14 cellular contexts compared by ENCODE assay signal in the genomic region with DNA sequence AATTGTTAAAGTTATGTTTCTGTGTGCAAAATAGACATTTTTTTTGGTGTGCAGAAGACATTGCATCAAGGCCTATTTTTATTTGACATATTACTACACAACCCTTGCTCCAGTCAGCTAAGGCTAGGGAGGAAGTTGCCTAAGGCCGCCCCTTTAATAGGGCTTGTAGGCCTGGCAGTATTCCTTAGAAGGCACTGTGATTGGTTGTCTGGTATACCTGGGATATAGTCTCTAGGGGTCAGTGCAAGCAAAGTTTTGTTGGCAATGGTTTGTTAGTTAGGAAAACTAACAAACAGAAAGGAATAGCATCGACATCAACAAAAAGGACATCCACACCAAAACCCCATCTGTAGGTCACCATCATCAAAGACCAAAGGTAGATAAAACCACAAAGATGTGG. TPM values are rescaled to one million over a fixed set of nuclear protein-coding genes. Genes with fewer than 3 reads are reported as not detected.
DNase-seq lines count a peak whose midpoint lies in the region; ATAC-seq and TF ChIP-seq lines count a peak whose summit lies in the region.
"Had no signal": no experiment of that assay in that cellular context is flagged by ENCODE, and none has a peak within 500 bp of the region (broad histone marks: within the 10 kb centered on the region; RNA-seq: fewer than 3 reads in every experiment).

No MANE protein-coding gene starts in this region.

- DNase-seq in AG08396 (ENCODE audit: low spot score) = peak; percentile 23
- DNase-seq in HFFc6 = peak; percentile 43
- peak; percentile 19 for DNase-seq in hepatic stellate cell (ENCODE audit: low spot score)
- DNase-seq in DMS153 (lab: John Stamatoyannopoulos, UW) = no peak
- DNase-seq in Right ventricle myocardium inferior (ENCODE audit: missing footprints) = no peak
- no peak for DNase-seq in GM13976 (ENCODE audit: low spot score)
- DNase-seq: activated effector memory CD4-positive, alpha-beta T cell treated with Interleukin-2 at 50 U/mL for 16 hours; CD4-positive, alpha-beta memory T cell; NCI-H1105 treated with DMSO at 0.1 percent for 48 hours; stimulated activated CD4-positive, alpha-beta T cell treated with anti-CD3 and anti-CD28 coated beads, Interleukin-4, amount 100 ng/mL, for 1 hour had no signal

- peak; percentile 47 for TF ChIP-seq CTCF in HFFc6 (IDR thresholded peaks at IDR 0.05)
- TF ChIP-seq CTCF in GM13976 (IDR thresholded peaks at IDR 0.05; ENCODE audit: borderline replicate concordance, control extremely low read depth, extremely low read depth, insufficient read depth, missing control alignments) = no peak

- peak; percentile 57; the same call in 2 of the 3 replicates for ATAC-seq in SK-N-SH treated with all-trans-retinoic acid at 6 μM for 48 hours
- no peak for ATAC-seq in Right ventricle myocardium inferior
- ATAC-seq in GM19324 (IDR thresholded peaks at IDR 0.05; ENCODE audit: low FRiP score, unreplicated experiment) = no peak

- no peaks in the 10 kb centered on the region for H3K36me3 Mint-ChIP-seq in HFFc6 (ENCODE audit: low read depth)

- H3K4me3 Mint-ChIP-seq in HFFc6 = no peak overlapping the region
- H3K4me3 Mint-ChIP-seq: CD4-positive, alpha-beta memory T cell had no signal

- H3K4me1 Mint-ChIP-seq in HFFc6 (ENCODE audit: low read depth) = no peaks in the 10 kb centered on the region
- H3K4me1 Mint-ChIP-seq: CD4-positive, alpha-beta memory T cell had no signal

- H3K27ac Mint-ChIP-seq in HFFc6 = no peak overlapping the region
- H3K27ac Mint-ChIP-seq: CD4-positive, alpha-beta memory T cell had no signal

- in situ Hi-C loops in GM13976 (cut with MboI; ENCODE audit: low sequenced_read_pairs, unreplicated experiment) = loop anchor here (25.0 kb wide), 1 partner anchor 391 kb away; no protein-coding TSS in a partner anchor

- H3K27me3 Mint-ChIP-seq in HFFc6 (ENCODE audit: insufficient read depth) = no peaks in the 10 kb centered on the region; the same call in 1 of the 2 replicates
- H3K27me3 Mint-ChIP-seq: CD4-positive, alpha-beta memory T cell had no signal

- intact Hi-C loops in Right ventricle myocardium inferior (cut with DNase I) = no loop called here

- H3K9me3 Mint-ChIP-seq in HFFc6 = no peaks in the 10 kb centered on the region
- H3K9me3 Mint-ChIP-seq: CD4-positive, alpha-beta memory T cell had no signal

TF ChIP-seq in SK-N-SH treated with all-trans-retinoic acid at 6 μM for 48 hours, 23 proteins besides CTCF, POLR2A, EP300 and RAD21:
- TF ChIP-seq ZFP3 (CRISPR knock-in tag; IDR thresholded peaks at IDR 0.05) (no peak), PPARA (CRISPR knock-in tag; IDR thresholded peaks at IDR 0.05; ENCODE audit: borderline replicate concordance) (no peak), GLIS3 (CRISPR knock-in tag; IDR thresholded peaks at IDR 0.05) (no peak), CSDC2 (CRISPR knock-in tag; IDR thresholded peaks at IDR 0.05) (no peak), ZNF70 (CRISPR knock-in tag; IDR thresholded peaks at IDR 0.05) (no peak), TCF4 (CRISPR knock-in tag; IDR thresholded peaks at IDR 0.05; ENCODE audit: borderline replicate concordance) (no peak), ZC3H10 (CRISPR knock-in tag; IDR thresholded peaks at IDR 0.05) (no peak), ZNF565 (CRISPR knock-in tag; conservative IDR thresholded peaks at IDR 0.05; ENCODE audit: low read depth) (no peak), RARB (CRISPR knock-in tag; IDR thresholded peaks at IDR 0.05) (no peak)
- TF ChIP-seq, protein P1, sequence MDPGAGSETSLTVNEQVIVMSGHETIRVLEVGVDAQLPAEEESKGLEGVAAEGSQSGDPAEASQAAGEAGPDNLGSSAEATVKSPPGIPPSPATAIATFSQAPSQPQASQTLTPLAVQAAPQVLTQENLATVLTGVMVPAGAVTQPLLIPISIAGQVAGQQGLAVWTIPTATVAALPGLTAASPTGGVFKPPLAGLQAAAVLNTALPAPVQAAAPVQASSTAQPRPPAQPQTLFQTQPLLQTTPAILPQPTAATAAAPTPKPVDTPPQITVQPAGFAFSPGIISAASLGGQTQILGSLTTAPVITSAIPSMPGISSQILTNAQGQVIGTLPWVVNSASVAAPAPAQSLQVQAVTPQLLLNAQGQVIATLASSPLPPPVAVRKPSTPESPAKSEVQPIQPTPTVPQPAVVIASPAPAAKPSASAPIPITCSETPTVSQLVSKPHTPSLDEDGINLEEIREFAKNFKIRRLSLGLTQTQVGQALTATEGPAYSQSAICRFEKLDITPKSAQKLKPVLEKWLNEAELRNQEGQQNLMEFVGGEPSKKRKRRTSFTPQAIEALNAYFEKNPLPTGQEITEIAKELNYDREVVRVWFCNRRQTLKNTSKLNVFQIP (CRISPR knock-in tag; IDR thresholded peaks at IDR 0.05; ENCODE audit: borderline replicate concordance, low read depth) = no peak
- TF ChIP-seq, protein P2, sequence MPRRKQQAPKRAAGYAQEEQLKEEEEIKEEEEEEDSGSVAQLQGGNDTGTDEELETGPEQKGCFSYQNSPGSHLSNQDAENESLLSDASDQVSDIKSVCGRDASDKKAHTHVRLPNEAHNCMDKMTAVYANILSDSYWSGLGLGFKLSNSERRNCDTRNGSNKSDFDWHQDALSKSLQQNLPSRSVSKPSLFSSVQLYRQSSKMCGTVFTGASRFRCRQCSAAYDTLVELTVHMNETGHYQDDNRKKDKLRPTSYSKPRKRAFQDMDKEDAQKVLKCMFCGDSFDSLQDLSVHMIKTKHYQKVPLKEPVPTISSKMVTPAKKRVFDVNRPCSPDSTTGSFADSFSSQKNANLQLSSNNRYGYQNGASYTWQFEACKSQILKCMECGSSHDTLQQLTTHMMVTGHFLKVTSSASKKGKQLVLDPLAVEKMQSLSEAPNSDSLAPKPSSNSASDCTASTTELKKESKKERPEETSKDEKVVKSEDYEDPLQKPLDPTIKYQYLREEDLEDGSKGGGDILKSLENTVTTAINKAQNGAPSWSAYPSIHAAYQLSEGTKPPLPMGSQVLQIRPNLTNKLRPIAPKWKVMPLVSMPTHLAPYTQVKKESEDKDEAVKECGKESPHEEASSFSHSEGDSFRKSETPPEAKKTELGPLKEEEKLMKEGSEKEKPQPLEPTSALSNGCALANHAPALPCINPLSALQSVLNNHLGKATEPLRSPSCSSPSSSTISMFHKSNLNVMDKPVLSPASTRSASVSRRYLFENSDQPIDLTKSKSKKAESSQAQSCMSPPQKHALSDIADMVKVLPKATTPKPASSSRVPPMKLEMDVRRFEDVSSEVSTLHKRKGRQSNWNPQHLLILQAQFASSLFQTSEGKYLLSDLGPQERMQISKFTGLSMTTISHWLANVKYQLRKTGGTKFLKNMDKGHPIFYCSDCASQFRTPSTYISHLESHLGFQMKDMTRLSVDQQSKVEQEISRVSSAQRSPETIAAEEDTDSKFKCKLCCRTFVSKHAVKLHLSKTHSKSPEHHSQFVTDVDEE (CRISPR knock-in tag; IDR thresholded peaks at IDR 0.05) = no peak
- TF ChIP-seq, protein P3, sequence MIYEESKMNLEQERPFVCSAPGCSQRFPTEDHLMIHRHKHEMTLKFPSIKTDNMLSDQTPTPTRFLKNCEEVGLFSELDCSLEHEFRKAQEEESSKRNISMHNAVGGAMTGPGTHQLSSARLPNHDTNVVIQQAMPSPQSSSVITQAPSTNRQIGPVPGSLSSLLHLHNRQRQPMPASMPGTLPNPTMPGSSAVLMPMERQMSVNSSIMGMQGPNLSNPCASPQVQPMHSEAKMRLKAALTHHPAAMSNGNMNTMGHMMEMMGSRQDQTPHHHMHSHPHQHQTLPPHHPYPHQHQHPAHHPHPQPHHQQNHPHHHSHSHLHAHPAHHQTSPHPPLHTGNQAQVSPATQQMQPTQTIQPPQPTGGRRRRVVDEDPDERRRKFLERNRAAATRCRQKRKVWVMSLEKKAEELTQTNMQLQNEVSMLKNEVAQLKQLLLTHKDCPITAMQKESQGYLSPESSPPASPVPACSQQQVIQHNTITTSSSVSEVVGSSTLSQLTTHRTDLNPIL (CRISPR knock-in tag; IDR thresholded peaks at IDR 0.05; ENCODE audit: low read depth) = no peak

RNA-seq across cellular contexts. Expression of a gene that starts 16.9 kb away (rescaled TPM):
- 1 to 10 TPM; 1.3 to 3.2 (median 2.5) TPM for total RNA-seq in HFFc6 (2021; fragmentation: NEBNext Ultra II Directional; extraction: Animal tissue kit (Norgen Biotek cat#: 25700))
- total RNA-seq in Right ventricle myocardium inferior = 0.38 TPM

RNA-seq across cellular contexts. Expression of a gene that starts 35.1 kb away (rescaled TPM):
- total RNA-seq in HFFc6 (2021; fragmentation: NEBNext Ultra II Directional; extraction: Animal tissue kit (Norgen Biotek cat#: 25700)) = under 1 TPM in 1 of 6 experiments, not detected in 5; 0.31 TPM
- 0.41 TPM for total RNA-seq in Right ventricle myocardium inferior
- total RNA-seq: CD4-positive, alpha-beta memory T cell; T-helper 2 cell treated with Interferon-gamma antibody and Interleukin-4, amounts not matched to agents 100 ng/mL and 5 ng/mL, for 36 hours; urinary bladder had no signal

RNA-seq across cellular contexts. Expression of a gene that starts 51.9 kb away (rescaled TPM):
- total RNA-seq in HFFc6 (2021; fragmentation: NEBNext Ultra II Directional; extraction: Animal tissue kit (Norgen Biotek cat#: 25700)) = not detected
- total RNA-seq in Right ventricle myocardium inferior = not detected
- total RNA-seq: CD4-positive, alpha-beta memory T cell; T-helper 2 cell treated with Interferon-gamma antibody and Interleukin-4, amounts not matched to agents 100 ng/mL and 5 ng/mL, for 36 hours; urinary bladder had no signal

Comparison
In these comparisons a context has a peak if more than half of its experiments do, and no peak if none do; other contexts are left out.
1. DNase-seq: peak in AG08396 (single experiment), HFFc6 (single experiment) and hepatic stellate cell (single experiment); none in DMS153 (single experiment), Right ventricle myocardium inferior (single experiment) and GM13976 (single experiment).